11 cellular contexts compared by ENCODE assay signal in genomic region chr3:66392966-66393485, GRCh38.
DNase-seq lines count a peak whose midpoint lies in the region; ATAC-seq and TF ChIP-seq lines count a peak whose summit lies in the region.
"Had no signal": no experiment of that assay in that cellular context is flagged by ENCODE, and none has a peak within 500 bp of the region (broad histone marks: within the 10 kb centered on the region; RNA-seq: fewer than 3 reads in every experiment).

No MANE protein-coding gene starts in this region.

- H3K4me3 ChIP-seq in muscle layer of colon (ENCODE audit: low read depth in 1 of 2, low read length in 2 of 2) (no peak overlapping the region), tibial artery (peak overlapping the region in 1 of 2 donors; percentile 10), BE2C (ENCODE audit: low read depth, low read length) (no peak overlapping the region)

- peak overlapping the region; percentile 73 for H3K4me3 Mint-ChIP-seq in activated naive CD4-positive, alpha-beta T cell treated with anti-CD3 and anti-CD28 coated beads for 36 hours
- H3K4me3 Mint-ChIP-seq in activated naive CD8-positive, alpha-beta T cell treated with anti-CD3 and anti-CD28 coated beads for 36 hours: no peak overlapping the region

- ATAC-seq in HG03565 (IDR thresholded peaks at IDR 0.05; ENCODE audit: unreplicated experiment) (no peak), GM21717 (IDR thresholded peaks at IDR 0.05; ENCODE audit: unreplicated experiment) (no peak)

- peaks cover 8% of the 10 kb centered on the region for H3K9me3 Mint-ChIP-seq in activated naive CD4-positive, alpha-beta T cell treated with anti-CD3 and anti-CD28 coated beads for 36 hours
- peaks cover 15% of the 10 kb centered on the region for H3K9me3 Mint-ChIP-seq in activated naive CD8-positive, alpha-beta T cell treated with anti-CD3 and anti-CD28 coated beads for 36 hours

- peaks cover 51% of the 10 kb centered on the region for H3K4me1 ChIP-seq in muscle layer of colon (ENCODE audit: insufficient read depth, low read length)
- H3K4me1 ChIP-seq in tibial artery: peaks cover 0 to 58% (median 43%) of the 10 kb centered on the region in 4 donors
- no peaks in the 10 kb centered on the region; the same call in 1 of the 2 replicates for H3K4me1 ChIP-seq in BE2C

- H3K36me3 ChIP-seq in muscle layer of colon (ENCODE audit: insufficient read depth, low read length) (peaks cover 69% of the 10 kb centered on the region), tibial artery (peaks cover 10 to 57% (median 24%) of the 10 kb centered on the region in 3 donors), BE2C (no peaks in the 10 kb centered on the region)

- intact Hi-C loops in activated naive CD4-positive, alpha-beta T cell treated with anti-CD3 and anti-CD28 coated beads for 36 hours (cut with micrococcal nuclease): loop anchor here (5.0 kb wide), 1 partner anchor 424 kb away; no protein-coding TSS in a partner anchor
- intact Hi-C loops in tibial artery (cut with DNase I; ENCODE audit: low total_unique reads): no loop called here

- DNase-seq in activated naive CD4-positive, alpha-beta T cell treated with anti-CD3 and anti-CD28 coated beads for 36 hours: no peak
- no peak for DNase-seq in activated naive CD4-positive, alpha-beta T cell (lab: John Stamatoyannopoulos, UW)
- DNase-seq in activated naive CD8-positive, alpha-beta T cell treated with anti-CD3 and anti-CD28 coated beads for 36 hours: no peak
- DNase-seq in tibial artery (no peak), BE2C (no peak)
- DNase-seq: activated CD4-positive, alpha-beta T cell treated with anti-CD3 and anti-CD28 coated beads for 1 hour; NCI-H2107; RPMI8226 had no signal

- peak overlapping the region; percentile 28 for H3K27ac ChIP-seq in muscle layer of colon (ENCODE audit: low read depth, low read length)
- peak overlapping the region; percentile 73 for H3K27ac ChIP-seq in tibial artery

- H3K9ac ChIP-seq in muscle layer of colon (ENCODE audit: low read length): no peak overlapping the region

- H3K9me3 ChIP-seq in muscle layer of colon (ENCODE audit: low read length) (no peaks in the 10 kb centered on the region), tibial artery (no peaks in the 10 kb centered on the region), BE2C (no peaks in the 10 kb centered on the region)

- peak overlapping the region; percentile 82 for H3K27ac Mint-ChIP-seq in activated naive CD4-positive, alpha-beta T cell treated with anti-CD3 and anti-CD28 coated beads for 36 hours
- H3K27ac Mint-ChIP-seq in activated naive CD8-positive, alpha-beta T cell treated with anti-CD3 and anti-CD28 coated beads for 36 hours: peak overlapping the region; percentile 86

- peaks cover 53% of the 10 kb centered on the region for H3K4me1 Mint-ChIP-seq in activated naive CD4-positive, alpha-beta T cell treated with anti-CD3 and anti-CD28 coated beads for 36 hours (ENCODE audit: low read depth)
- peaks cover 30% of the 10 kb centered on the region for H3K4me1 Mint-ChIP-seq in activated naive CD8-positive, alpha-beta T cell treated with anti-CD3 and anti-CD28 coated beads for 36 hours

- H3K36me3 Mint-ChIP-seq in activated naive CD4-positive, alpha-beta T cell treated with anti-CD3 and anti-CD28 coated beads for 36 hours (ENCODE audit: low read depth): peaks cover 38% of the 10 kb centered on the region
- peaks cover 31% of the 10 kb centered on the region for H3K36me3 Mint-ChIP-seq in activated naive CD8-positive, alpha-beta T cell treated with anti-CD3 and anti-CD28 coated beads for 36 hours

- H3K27me3 Mint-ChIP-seq in activated naive CD4-positive, alpha-beta T cell treated with anti-CD3 and anti-CD28 coated beads for 36 hours (ENCODE audit: low read depth): no peaks in the 10 kb centered on the region
- no peaks in the 10 kb centered on the region for H3K27me3 Mint-ChIP-seq in activated naive CD8-positive, alpha-beta T cell treated with anti-CD3 and anti-CD28 coated beads for 36 hours

- H3K27me3 ChIP-seq in muscle layer of colon (ENCODE audit: control insufficient read depth in 1 of 2, insufficient read depth in 2 of 2, low read length in 2 of 2) (no peaks in the 10 kb centered on the region), tibial artery (no peaks in the 10 kb centered on the region), BE2C (no peaks in the 10 kb centered on the region)

- TF ChIP-seq CTCF in tibial artery (IDR thresholded peaks at IDR 0.05): no peak
- TF ChIP-seq CTCF in BE2C (IDR thresholded peaks at IDR 0.05; ENCODE audit: low read depth, low read length): no peak

- CTCF ChIA-PET in activated naive CD4-positive, alpha-beta T cell treated with anti-CD3 and anti-CD28 coated beads for 36 hours (lab: Charles Lee): interaction anchor here (0.6 to 1.8 kb wide), 3 partner anchors 100 to 143 kb away, joined by 3 to 4 read pairs (median 3); no protein-coding TSS in a partner anchor
